Comparison of ENCODE assay signal across 1 cellular context in the genomic region with DNA sequence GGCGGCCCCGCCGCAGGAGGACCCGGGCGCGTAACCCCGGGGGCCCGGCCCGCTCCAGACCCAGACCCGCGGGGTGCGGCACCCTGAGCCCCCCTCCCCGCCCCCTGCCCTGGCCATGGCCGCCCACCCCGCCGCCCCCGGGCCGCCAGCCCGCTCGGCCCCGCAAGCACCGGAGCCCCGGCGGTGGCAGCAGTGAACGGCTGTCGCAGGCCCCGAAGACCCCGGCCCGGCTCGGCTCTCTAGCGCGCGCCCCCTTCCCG.
TF ChIP-seq lines count a peak whose summit lies in the region.

No MANE protein-coding gene starts in this region.

TF ChIP-seq in GM23338, 12 proteins besides CTCF, POLR2A, EP300 and RAD21 (continued from another document):
- TF ChIP-seq, protein P1, sequence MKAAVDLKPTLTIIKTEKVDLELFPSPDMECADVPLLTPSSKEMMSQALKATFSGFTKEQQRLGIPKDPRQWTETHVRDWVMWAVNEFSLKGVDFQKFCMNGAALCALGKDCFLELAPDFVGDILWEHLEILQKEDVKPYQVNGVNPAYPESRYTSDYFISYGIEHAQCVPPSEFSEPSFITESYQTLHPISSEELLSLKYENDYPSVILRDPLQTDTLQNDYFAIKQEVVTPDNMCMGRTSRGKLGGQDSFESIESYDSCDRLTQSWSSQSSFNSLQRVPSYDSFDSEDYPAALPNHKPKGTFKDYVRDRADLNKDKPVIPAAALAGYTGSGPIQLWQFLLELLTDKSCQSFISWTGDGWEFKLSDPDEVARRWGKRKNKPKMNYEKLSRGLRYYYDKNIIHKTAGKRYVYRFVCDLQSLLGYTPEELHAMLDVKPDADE (IDR thresholded peaks at IDR 0.05): no peak
- no peak for TF ChIP-seq STAT1 (IDR thresholded peaks at IDR 0.05; ENCODE audit: unreplicated experiment)
- no peak for TF ChIP-seq ZNF114 (CRISPR knock-in tag; IDR thresholded peaks at IDR 0.05)
- no peak for TF ChIP-seq EZH2phosphoT487 (IDR thresholded peaks at IDR 0.05; ENCODE audit: unreplicated experiment)
- no peak for TF ChIP-seq ZNF331 (CRISPR knock-in tag; IDR thresholded peaks at IDR 0.05; ENCODE audit: low read depth)
- TF ChIP-seq, protein P2, sequence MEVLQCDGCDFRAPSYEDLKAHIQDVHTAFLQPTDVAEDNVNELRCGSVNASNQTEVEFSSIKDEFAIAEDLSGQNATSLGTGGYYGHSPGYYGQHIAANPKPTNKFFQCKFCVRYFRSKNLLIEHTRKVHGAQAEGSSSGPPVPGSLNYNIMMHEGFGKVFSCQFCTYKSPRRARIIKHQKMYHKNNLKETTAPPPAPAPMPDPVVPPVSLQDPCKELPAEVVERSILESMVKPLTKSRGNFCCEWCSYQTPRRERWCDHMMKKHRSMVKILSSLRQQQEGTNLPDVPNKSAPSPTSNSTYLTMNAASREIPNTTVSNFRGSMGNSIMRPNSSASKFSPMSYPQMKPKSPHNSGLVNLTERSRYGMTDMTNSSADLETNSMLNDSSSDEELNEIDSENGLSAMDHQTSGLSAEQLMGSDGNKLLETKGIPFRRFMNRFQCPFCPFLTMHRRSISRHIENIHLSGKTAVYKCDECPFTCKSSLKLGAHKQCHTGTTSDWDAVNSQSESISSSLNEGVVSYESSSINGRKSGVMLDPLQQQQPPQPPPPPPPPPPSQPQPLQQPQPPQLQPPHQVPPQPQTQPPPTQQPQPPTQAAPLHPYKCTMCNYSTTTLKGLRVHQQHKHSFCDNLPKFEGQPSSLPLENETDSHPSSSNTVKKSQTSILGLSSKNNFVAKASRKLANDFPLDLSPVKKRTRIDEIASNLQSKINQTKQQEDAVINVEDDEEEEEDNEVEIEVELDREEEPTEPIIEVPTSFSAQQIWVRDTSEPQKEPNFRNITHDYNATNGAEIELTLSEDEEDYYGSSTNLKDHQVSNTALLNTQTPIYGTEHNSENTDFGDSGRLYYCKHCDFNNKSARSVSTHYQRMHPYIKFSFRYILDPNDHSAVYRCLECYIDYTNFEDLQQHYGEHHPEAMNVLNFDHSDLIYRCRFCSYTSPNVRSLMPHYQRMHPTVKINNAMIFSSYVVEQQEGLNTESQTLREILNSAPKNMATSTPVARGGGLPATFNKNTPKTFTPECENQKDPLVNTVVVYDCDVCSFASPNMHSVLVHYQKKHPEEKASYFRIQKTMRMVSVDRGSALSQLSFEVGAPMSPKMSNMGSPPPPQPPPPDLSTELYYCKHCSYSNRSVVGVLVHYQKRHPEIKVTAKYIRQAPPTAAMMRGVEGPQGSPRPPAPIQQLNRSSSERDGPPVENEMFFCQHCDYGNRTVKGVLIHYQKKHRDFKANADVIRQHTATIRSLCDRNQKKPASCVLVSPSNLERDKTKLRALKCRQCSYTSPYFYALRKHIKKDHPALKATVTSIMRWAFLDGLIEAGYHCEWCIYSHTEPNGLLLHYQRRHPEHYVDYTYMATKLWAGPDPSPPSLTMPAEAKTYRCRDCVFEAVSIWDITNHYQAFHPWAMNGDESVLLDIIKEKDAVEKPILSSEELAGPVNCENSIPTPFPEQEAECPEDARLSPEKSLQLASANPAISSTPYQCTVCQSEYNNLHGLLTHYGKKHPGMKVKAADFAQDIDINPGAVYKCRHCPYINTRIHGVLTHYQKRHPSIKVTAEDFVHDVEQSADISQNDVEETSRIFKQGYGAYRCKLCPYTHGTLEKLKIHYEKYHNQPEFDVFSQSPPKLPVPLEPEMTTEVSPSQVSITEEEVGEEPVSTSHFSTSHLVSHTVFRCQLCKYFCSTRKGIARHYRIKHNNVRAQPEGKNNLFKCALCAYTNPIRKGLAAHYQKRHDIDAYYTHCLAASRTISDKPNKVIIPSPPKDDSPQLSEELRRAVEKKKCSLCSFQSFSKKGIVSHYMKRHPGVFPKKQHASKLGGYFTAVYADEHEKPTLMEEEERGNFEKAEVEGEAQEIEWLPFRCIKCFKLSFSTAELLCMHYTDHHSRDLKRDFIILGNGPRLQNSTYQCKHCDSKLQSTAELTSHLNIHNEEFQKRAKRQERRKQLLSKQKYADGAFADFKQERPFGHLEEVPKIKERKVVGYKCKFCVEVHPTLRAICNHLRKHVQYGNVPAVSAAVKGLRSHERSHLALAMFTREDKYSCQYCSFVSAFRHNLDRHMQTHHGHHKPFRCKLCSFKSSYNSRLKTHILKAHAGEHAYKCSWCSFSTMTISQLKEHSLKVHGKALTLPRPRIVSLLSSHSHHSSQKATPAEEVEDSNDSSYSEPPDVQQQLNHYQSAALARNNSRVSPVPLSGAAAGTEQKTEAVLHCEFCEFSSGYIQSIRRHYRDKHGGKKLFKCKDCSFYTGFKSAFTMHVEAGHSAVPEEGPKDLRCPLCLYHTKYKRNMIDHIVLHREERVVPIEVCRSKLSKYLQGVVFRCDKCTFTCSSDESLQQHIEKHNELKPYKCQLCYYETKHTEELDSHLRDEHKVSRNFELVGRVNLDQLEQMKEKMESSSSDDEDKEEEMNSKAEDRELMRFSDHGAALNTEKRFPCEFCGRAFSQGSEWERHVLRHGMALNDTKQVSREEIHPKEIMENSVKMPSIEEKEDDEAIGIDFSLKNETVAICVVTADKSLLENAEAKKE (CRISPR knock-in tag; IDR thresholded peaks at IDR 0.05): no peak
- TF ChIP-seq EZH2 (IDR thresholded peaks at IDR 0.05; ENCODE audit: low read depth, unreplicated experiment): no peak
- no peak for TF ChIP-seq JUNB (IDR thresholded peaks at IDR 0.05; ENCODE audit: unreplicated experiment)
- no peak for TF ChIP-seq NANOG (IDR thresholded peaks at IDR 0.05; ENCODE audit: borderline replicate concordance)
- TF ChIP-seq CREB1 (CRISPR knock-in tag; IDR thresholded peaks at IDR 0.05; ENCODE audit: low read depth): no peak
